Comparison of ENCODE assay signal across 14 cellular contexts in the genomic region with DNA sequence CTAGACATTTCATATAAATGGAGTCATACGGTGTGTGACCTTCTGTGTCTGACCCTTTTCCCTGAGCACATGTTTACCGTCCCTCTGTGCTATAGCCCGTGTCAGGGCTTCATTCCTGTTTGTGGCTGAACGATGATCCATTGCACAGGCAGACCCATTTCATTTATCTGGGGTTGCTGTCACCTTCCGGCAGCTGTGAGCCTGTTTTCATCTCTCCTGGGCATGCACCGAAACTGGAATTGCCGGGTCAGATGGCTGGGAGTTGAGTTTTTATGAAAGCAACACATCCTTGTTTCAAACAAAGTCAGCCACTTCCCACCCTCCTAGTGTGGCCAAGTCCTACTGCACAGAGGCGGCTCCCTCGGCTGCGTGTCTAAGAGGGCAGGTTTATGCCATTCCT. TPM values are rescaled to one million over a fixed set of nuclear protein-coding genes. Genes with fewer than 3 reads are reported as not detected.
DNase-seq lines count a peak whose midpoint lies in the region; ATAC-seq and TF ChIP-seq lines count a peak whose summit lies in the region.
"Had no signal": no experiment of that assay in that cellular context is flagged by ENCODE, and none has a peak within 500 bp of the region (broad histone marks: within the 10 kb centered on the region; RNA-seq: fewer than 3 reads in every experiment).

No MANE protein-coding gene starts in this region.

- H3K27ac Mint-ChIP-seq in progenitor cell of endocrine pancreas: peak overlapping the region; percentile 59
- no peak overlapping the region for H3K27ac Mint-ChIP-seq in activated CD8-positive, alpha-beta memory T cell treated with anti-CD3 and anti-CD28 coated beads, Interleukin-2, amount 10 ng/mL, durations not matched to agents 7 days and 5 days
- no peak overlapping the region for H3K27ac Mint-ChIP-seq in activated naive CD8-positive, alpha-beta T cell treated with anti-CD3 and anti-CD28 coated beads, Interleukin-2, amount 50 U/mL, for 24 hours
- H3K27ac Mint-ChIP-seq: CD4-positive, alpha-beta T cell had no signal

- H3K4me2 ChIP-seq in BLaER1 treated with 17β-estradiol and CSF1 and Interleukin-3, amounts not matched to agents 10 nM and 100 nM: peak overlapping the region; percentile 3 to 74 (median 50); a peak in 20 of 22 replicates

- peak overlapping the region in 3 of 11 experiments; percentile 14 to 47 (median 35); a peak in 3 of 22 replicates for H3K27ac ChIP-seq in BLaER1 treated with 17β-estradiol and CSF1 and Interleukin-3, amounts not matched to agents 10 nM and 100 nM
- H3K27ac ChIP-seq in VCaP (peak overlapping the region; percentile 40), epithelial cell of prostate (peak overlapping the region; percentile 22)

- no peak for ATAC-seq in activated CD8-positive, alpha-beta memory T cell treated with anti-CD3 and anti-CD28 coated beads, Interleukin-2, amount 10 ng/mL, durations not matched to agents 7 days and 5 days
- ATAC-seq in activated naive CD8-positive, alpha-beta T cell treated with anti-CD3 and anti-CD28 coated beads, Interleukin-2, amount 50 U/mL, for 24 hours: no peak
- no peak for ATAC-seq in GM21528 (IDR thresholded peaks at IDR 0.05; ENCODE audit: low FRiP score, unreplicated experiment)
- ATAC-seq: GM12878 had no signal

- no peaks in the 10 kb centered on the region for H3K9me3 ChIP-seq in BLaER1 treated with 17β-estradiol and CSF1 and Interleukin-3, amounts not matched to agents 10 nM and 100 nM (replicated peaks in 1 of 11)

- H3K36me3 ChIP-seq in BLaER1 treated with 17β-estradiol and CSF1 and Interleukin-3, amounts not matched to agents 10 nM and 100 nM: no peaks in the 10 kb centered on the region

- H3K4me3 ChIP-seq in BLaER1 treated with 17β-estradiol and CSF1 and Interleukin-3, amounts not matched to agents 10 nM and 100 nM: no peak overlapping the region
- H3K4me3 ChIP-seq: GM12878 had no signal

- CTCF ChIA-PET in activated CD8-positive, alpha-beta memory T cell treated with anti-CD3 and anti-CD28 coated beads, Interleukin-2, amount 10 ng/mL, durations not matched to agents 7 days and 5 days (lab: Charles Lee): no interaction called here

- no peaks in the 10 kb centered on the region for H3K27me3 Mint-ChIP-seq in progenitor cell of endocrine pancreas
- no peaks in the 10 kb centered on the region for H3K27me3 Mint-ChIP-seq in activated CD8-positive, alpha-beta memory T cell treated with anti-CD3 and anti-CD28 coated beads, Interleukin-2, amount 10 ng/mL, durations not matched to agents 7 days and 5 days
- no peaks in the 10 kb centered on the region for H3K27me3 Mint-ChIP-seq in activated naive CD8-positive, alpha-beta T cell treated with anti-CD3 and anti-CD28 coated beads, Interleukin-2, amount 50 U/mL, for 24 hours
- H3K27me3 Mint-ChIP-seq: CD4-positive, alpha-beta T cell had no signal

- peaks cover 0 to 33% (median 10%) of the 10 kb centered on the region in 11 experiments; a peak in 9 of 22 replicates for H4K20me1 ChIP-seq in BLaER1 treated with 17β-estradiol and CSF1 and Interleukin-3, amounts not matched to agents 10 nM and 100 nM

- TF ChIP-seq CTCF in VCaP (conservative IDR thresholded peaks at IDR 0.05) (no peak), progenitor cell of endocrine pancreas (IDR thresholded peaks at IDR 0.05; ENCODE audit: unreplicated experiment) (no peak)

- peaks cover 23 to 77% (median 56%) of the 10 kb centered on the region in 10 experiments for H3K4me1 ChIP-seq in BLaER1 treated with 17β-estradiol and CSF1 and Interleukin-3, amounts not matched to agents 10 nM and 100 nM

- DNase-seq in epithelial cell of prostate (ENCODE audit: low read depth, low spot score) (no peak), progenitor cell of endocrine pancreas (ENCODE audit: low spot score, unreplicated experiment) (no peak)
- no peak for DNase-seq in activated CD8-positive, alpha-beta memory T cell treated with anti-CD3 and anti-CD28 coated beads, Interleukin-2, amount 10 ng/mL, durations not matched to agents 7 days and 5 days
- no peak for DNase-seq in activated naive CD8-positive, alpha-beta T cell treated with anti-CD3 and anti-CD28 coated beads, Interleukin-2, amount 50 U/mL, for 24 hours
- DNase-seq in stimulated activated naive CD4-positive, alpha-beta T cell treated with Interleukin-2 at 50 U/mL for 16 hours (lab: John Stamatoyannopoulos, UW): no peak
- DNase-seq: Calu3; CD4-positive, alpha-beta T cell; DMS79; NCI-H1436 treated with DMSO at 0.1 percent for 48 hours; NCI-H510A treated with DMSO at 0.1 percent for 48 hours had no signal

- peaks cover 12% of the 10 kb centered on the region for H3K36me3 Mint-ChIP-seq in progenitor cell of endocrine pancreas (ENCODE audit: insufficient read depth)
- no peaks in the 10 kb centered on the region for H3K36me3 Mint-ChIP-seq in activated CD8-positive, alpha-beta memory T cell treated with anti-CD3 and anti-CD28 coated beads, Interleukin-2, amount 10 ng/mL, durations not matched to agents 7 days and 5 days
- no peaks in the 10 kb centered on the region for H3K36me3 Mint-ChIP-seq in activated naive CD8-positive, alpha-beta T cell treated with anti-CD3 and anti-CD28 coated beads, Interleukin-2, amount 50 U/mL, for 24 hours (ENCODE audit: low read depth)

- no peaks in the 10 kb centered on the region for H3K9me3 Mint-ChIP-seq in progenitor cell of endocrine pancreas (ENCODE audit: low read depth)
- no peaks in the 10 kb centered on the region for H3K9me3 Mint-ChIP-seq in activated CD8-positive, alpha-beta memory T cell treated with anti-CD3 and anti-CD28 coated beads, Interleukin-2, amount 10 ng/mL, durations not matched to agents 7 days and 5 days (ENCODE audit: low read depth)
- no peaks in the 10 kb centered on the region for H3K9me3 Mint-ChIP-seq in activated naive CD8-positive, alpha-beta T cell treated with anti-CD3 and anti-CD28 coated beads, Interleukin-2, amount 50 U/mL, for 24 hours
- H3K9me3 Mint-ChIP-seq: CD4-positive, alpha-beta T cell had no signal

- no peak overlapping the region for H3K4me3 Mint-ChIP-seq in progenitor cell of endocrine pancreas (ENCODE audit: low read depth)
- no peak overlapping the region for H3K4me3 Mint-ChIP-seq in activated CD8-positive, alpha-beta memory T cell treated with anti-CD3 and anti-CD28 coated beads, Interleukin-2, amount 10 ng/mL, durations not matched to agents 7 days and 5 days
- no peak overlapping the region for H3K4me3 Mint-ChIP-seq in activated naive CD8-positive, alpha-beta T cell treated with anti-CD3 and anti-CD28 coated beads, Interleukin-2, amount 50 U/mL, for 24 hours
- H3K4me3 Mint-ChIP-seq: CD4-positive, alpha-beta T cell had no signal

- H3K9ac ChIP-seq in BLaER1 treated with 17β-estradiol and CSF1 and Interleukin-3, amounts not matched to agents 10 nM and 100 nM: 0 out of 22 replicates have a peak overlapping the region, but pooled peaks of 3 of the 11 experiments have one; percentile 1 to 14 (median 6)

- H3K4me1 Mint-ChIP-seq in progenitor cell of endocrine pancreas (ENCODE audit: low read depth): peaks cover 6% of the 10 kb centered on the region
- H3K4me1 Mint-ChIP-seq in activated CD8-positive, alpha-beta memory T cell treated with anti-CD3 and anti-CD28 coated beads, Interleukin-2, amount 10 ng/mL, durations not matched to agents 7 days and 5 days: peaks cover 2% of the 10 kb centered on the region
- peaks cover 4% of the 10 kb centered on the region for H3K4me1 Mint-ChIP-seq in activated naive CD8-positive, alpha-beta T cell treated with anti-CD3 and anti-CD28 coated beads, Interleukin-2, amount 50 U/mL, for 24 hours

- peaks cover 49 to 94% (median 76%) of the 10 kb centered on the region in 11 experiments for H3K27me3 ChIP-seq in BLaER1 treated with 17β-estradiol and CSF1 and Interleukin-3, amounts not matched to agents 10 nM and 100 nM

RNA-seq across cellular contexts. Expression of a gene that starts 25.5 kb away (rescaled TPM):
- total RNA-seq in progenitor cell of endocrine pancreas: 37.6 and 40.4 TPM in 2 replicates
- total RNA-seq in activated CD8-positive, alpha-beta memory T cell treated with anti-CD3 and anti-CD28 coated beads, Interleukin-2, amount 10 ng/mL, durations not matched to agents 7 days and 5 days: 1 to 10 TPM; 4.8 to 7.0 TPM
